In genomic region chr18:27175914-27176313, GRCh38 we compare ENCODE assay signal across 29 cellular contexts. TPM values are rescaled to one million over a fixed set of nuclear protein-coding genes. Genes with fewer than 3 reads are reported as not detected.
"Had no signal": no experiment of that assay in that cellular context is flagged by ENCODE, and none has a peak within 500 bp of the region (broad histone marks: within the 10 kb centered on the region; RNA-seq: fewer than 3 reads in every experiment).

No MANE protein-coding gene starts in this region.

- H3K9ac ChIP-seq: parathyroid adenoma had no signal

- H3K4me3 ChIP-seq: breast epithelium, esophagus muscularis mucosa, heart left ventricle, psoas muscle, spleen, transverse colon had no signal

- H3K27me3 ChIP-seq: breast epithelium, esophagus muscularis mucosa, heart left ventricle, spleen had no signal

- H3K4me1 Mint-ChIP-seq: activated CD4-positive, alpha-beta T cell treated with anti-CD3 and anti-CD28 coated beads, Interleukin-2, amount 10 ng/mL, durations not matched to agents 24 days and 14 days; activated naive CD8-positive, alpha-beta T cell treated with anti-CD3 and anti-CD28 coated beads, Interleukin-2, amount 50 U/mL, for 24 hours; activated T-helper 17 cell treated with anti-CD3 and anti-CD28 coated beads, Interleukin-2, amount 50 U/mL, for 72 hours; memory B cell; naive thymus-derived CD8-positive, alpha-beta T cell had no signal

- H3K27ac ChIP-seq: breast epithelium, esophagus muscularis mucosa, foreskin keratinocyte, heart left ventricle, parathyroid adenoma, psoas muscle, spleen, transverse colon, VCaP had no signal

- ATAC-seq: activated naive CD8-positive, alpha-beta T cell treated with anti-CD3 and anti-CD28 coated beads, Interleukin-2, amount 50 U/mL, for 24 hours; activated T-helper 17 cell treated with anti-CD3 and anti-CD28 coated beads, Interleukin-2, amount 50 U/mL, for 72 hours; foreskin keratinocyte; heart left ventricle; left colon; naive thymus-derived CD8-positive, alpha-beta T cell; psoas muscle had no signal

- DNase-seq: activated CD4-positive, alpha-beta memory T cell treated with anti-CD3 and anti-CD28 coated beads for 36 hours; activated CD4-positive, alpha-beta T cell treated with anti-CD3 and anti-CD28 coated beads, Interleukin-2, amount 10 ng/mL, durations not matched to agents 24 days and 14 days; activated CD4-positive, CD25-positive, alpha-beta regulatory T cell treated with anti-CD3 and anti-CD28 coated beads, Interleukin-2, amount 50 U/mL, for 72 hours; activated CD8-positive, alpha-beta memory T cell treated with anti-CD3 and anti-CD28 coated beads, Interleukin-2, amount 50 U/mL, for 48 hours; activated gamma-delta T cell treated with Interleukin-2 at 50 U/mL for 16 hours; activated naive CD4-positive, alpha-beta T cell treated with anti-CD3 and anti-CD28 coated beads, Interleukin-2, amount 50 U/mL, for 16 hours; activated naive CD8-positive, alpha-beta T cell treated with anti-CD3 and anti-CD28 coated beads, Interleukin-2, amount 50 U/mL, for 24 hours; activated T-cell treated with anti-CD3 and anti-CD28 coated beads, Interleukin-2, amount 50 U/mL, for 24 hours; central memory CD4-positive, alpha-beta T cell; foreskin keratinocyte; heart left ventricle; hypothalamus; kidney; left colon; naive thymus-derived CD8-positive, alpha-beta T cell; occipital lobe; psoas muscle; spleen; stimulated activated naive CD4-positive, alpha-beta T cell; T-helper 1 cell; transverse colon had no signal

- H3K36me3 ChIP-seq: breast epithelium, esophagus muscularis mucosa, heart left ventricle, spleen, transverse colon had no signal

- H3K9me3 Mint-ChIP-seq: activated CD4-positive, alpha-beta T cell treated with anti-CD3 and anti-CD28 coated beads, Interleukin-2, amount 10 ng/mL, durations not matched to agents 24 days and 14 days; activated naive CD8-positive, alpha-beta T cell treated with anti-CD3 and anti-CD28 coated beads, Interleukin-2, amount 50 U/mL, for 24 hours; dendritic cell treated with granulocyte-macrophage colony-stimulating factor and Interleukin-4, amounts not matched to agents 40 ng/mL and 50 ng/mL, for 4 days; neural crest cell had no signal

- H3K36me3 Mint-ChIP-seq: activated CD4-positive, alpha-beta memory T cell treated with anti-CD3 and anti-CD28 coated beads for 36 hours; memory B cell; naive thymus-derived CD8-positive, alpha-beta T cell had no signal

- H3K9me3 ChIP-seq: breast epithelium, esophagus muscularis mucosa, heart left ventricle, psoas muscle, spleen, transverse colon had no signal

- H3K4me3 Mint-ChIP-seq: activated CD4-positive, alpha-beta memory T cell treated with anti-CD3 and anti-CD28 coated beads for 36 hours; activated CD4-positive, alpha-beta T cell treated with anti-CD3 and anti-CD28 coated beads, Interleukin-2, amount 10 ng/mL, durations not matched to agents 24 days and 14 days; activated naive CD8-positive, alpha-beta T cell treated with anti-CD3 and anti-CD28 coated beads, Interleukin-2, amount 50 U/mL, for 24 hours; activated T-cell treated with anti-CD3 and anti-CD28 coated beads, Interleukin-2, amount 50 U/mL, for 24 hours; activated T-helper 17 cell treated with anti-CD3 and anti-CD28 coated beads, Interleukin-2, amount 50 U/mL, for 72 hours; dendritic cell treated with granulocyte-macrophage colony-stimulating factor and Interleukin-4, amounts not matched to agents 40 ng/mL and 50 ng/mL, for 4 days; memory B cell; naive thymus-derived CD8-positive, alpha-beta T cell; neural crest cell had no signal

- H3K4me1 ChIP-seq: breast epithelium, esophagus muscularis mucosa, foreskin keratinocyte, heart left ventricle, parathyroid adenoma, psoas muscle, spleen, transverse colon had no signal

- H3K27me3 Mint-ChIP-seq: activated CD4-positive, alpha-beta memory T cell treated with anti-CD3 and anti-CD28 coated beads for 36 hours; activated CD4-positive, alpha-beta T cell treated with anti-CD3 and anti-CD28 coated beads, Interleukin-2, amount 10 ng/mL, durations not matched to agents 24 days and 14 days; activated naive CD8-positive, alpha-beta T cell treated with anti-CD3 and anti-CD28 coated beads, Interleukin-2, amount 50 U/mL, for 24 hours; activated T-cell treated with anti-CD3 and anti-CD28 coated beads, Interleukin-2, amount 50 U/mL, for 24 hours; activated T-helper 17 cell treated with anti-CD3 and anti-CD28 coated beads, Interleukin-2, amount 50 U/mL, for 72 hours; dendritic cell treated with granulocyte-macrophage colony-stimulating factor and Interleukin-4, amounts not matched to agents 40 ng/mL and 50 ng/mL, for 4 days; memory B cell; naive thymus-derived CD8-positive, alpha-beta T cell had no signal

- H3K27ac Mint-ChIP-seq: activated CD4-positive, alpha-beta memory T cell treated with anti-CD3 and anti-CD28 coated beads for 36 hours; activated CD4-positive, alpha-beta T cell treated with anti-CD3 and anti-CD28 coated beads, Interleukin-2, amount 10 ng/mL, durations not matched to agents 24 days and 14 days; activated naive CD8-positive, alpha-beta T cell treated with anti-CD3 and anti-CD28 coated beads, Interleukin-2, amount 50 U/mL, for 24 hours; activated T-cell treated with anti-CD3 and anti-CD28 coated beads, Interleukin-2, amount 50 U/mL, for 24 hours; activated T-helper 17 cell treated with anti-CD3 and anti-CD28 coated beads, Interleukin-2, amount 50 U/mL, for 72 hours; dendritic cell treated with granulocyte-macrophage colony-stimulating factor and Interleukin-4, amounts not matched to agents 40 ng/mL and 50 ng/mL, for 4 days; memory B cell; naive thymus-derived CD8-positive, alpha-beta T cell had no signal

RNA-seq across cellular contexts. Expression of gene CHST9, which starts 9.2 kb away (rescaled TPM):
- total RNA-seq: activated CD4-positive, alpha-beta memory T cell treated with anti-CD3 and anti-CD28 coated beads for 36 hours; activated CD4-positive, alpha-beta T cell treated with anti-CD3 and anti-CD28 coated beads, Interleukin-2, amount 10 ng/mL, durations not matched to agents 24 days and 14 days; activated T-helper 17 cell treated with anti-CD3 and anti-CD28 coated beads, Interleukin-2, amount 50 U/mL, for 72 hours; naive thymus-derived CD8-positive, alpha-beta T cell had no signal
- polyA plus RNA-seq: foreskin keratinocyte; naive thymus-derived CD8-positive, alpha-beta T cell had no signal
